In genomic region chr4:84384801-84385582, GRCh38 we compare ENCODE assay signal across 31 cellular contexts.
"Had no signal": no experiment of that assay in that cellular context is flagged by ENCODE, and none has a peak within 500 bp of the region (broad histone marks: within the 10 kb centered on the region; RNA-seq: fewer than 3 reads in every experiment).

No MANE protein-coding gene starts in this region.

- H3K36me3 Mint-ChIP-seq: activated naive CD4-positive, alpha-beta T cell treated with anti-CD3 and anti-CD28 coated beads, Interleukin-2, amount 50 U/mL, for 72 hours had no signal

- H3K4me1 Mint-ChIP-seq: activated naive CD8-positive, alpha-beta T cell treated with anti-CD3 and anti-CD28 coated beads, Interleukin-2, amount 50 U/mL, for 24 hours had no signal

- H3K27ac Mint-ChIP-seq: activated naive CD4-positive, alpha-beta T cell treated with anti-CD3 and anti-CD28 coated beads, Interleukin-2, amount 50 U/mL, for 72 hours; activated naive CD8-positive, alpha-beta T cell treated with anti-CD3 and anti-CD28 coated beads, Interleukin-2, amount 50 U/mL, for 24 hours had no signal

- DNase-seq: activated CD4-positive, alpha-beta T cell treated with anti-CD3 and anti-CD28 coated beads for 48 hours; activated CD4-positive, alpha-beta T cell treated with anti-CD3 and anti-CD28 coated beads, Interleukin-2, amount 50 U/mL, for 4 hours; activated CD4-positive, CD25-positive, alpha-beta regulatory T cell treated with anti-CD3 and anti-CD28 coated beads, Interleukin-2, amount 50 U/mL, for 72 hours; activated CD8-positive, alpha-beta memory T cell treated with anti-CD3 and anti-CD28 coated beads for 24 hours; activated effector memory CD4-positive, alpha-beta T cell treated with anti-CD3 and anti-CD28 coated beads, Interleukin-2, amount 50 U/mL, for 16 hours; activated naive CD4-positive, alpha-beta T cell treated with Interleukin-2 at 50 U/mL for 16 hours; activated naive CD8-positive, alpha-beta T cell treated with anti-CD3 and anti-CD28 coated beads, Interleukin-2, amount 50 U/mL, for 24 hours; activated T-cell treated with anti-CD3 and anti-CD28 coated beads, Interleukin-2, amount 50 U/mL, for 4 hours; amygdala; brain microvascular endothelial cell; Karpas-422; MM.1S; NCI-H1105; NCI-H1436; NCI-H1694 treated with DMSO at 0.1 percent for 48 hours; NCI-H2029 treated with DMSO at 0.1 percent for 48 hours; NCI-H2171; NCI-H2227 treated with DMSO at 0.1 percent for 48 hours; NCI-H446 treated with DMSO at 0.1 percent for 48 hours; NCI-H524 treated with DMSO at 0.1 percent for 48 hours; NK-92 treated with Interleukin-12 subunit alpha and Interleukin-12 subunit beta, amount 100 ng/mL, for 24 hours; OCI-M1; Peyer's patch; Right ventricle myocardium superior; SJCRH30; SK-N-SH; T-helper 1 cell; WERI-Rb-1 had no signal

- H3K9me3 ChIP-seq: Peyer's patch, SJCRH30, SK-N-SH had no signal

- ATAC-seq: activated naive CD4-positive, alpha-beta T cell treated with anti-CD3 and anti-CD28 coated beads, Interleukin-2, amount 50 U/mL, for 72 hours; activated naive CD8-positive, alpha-beta T cell treated with anti-CD3 and anti-CD28 coated beads, Interleukin-2, amount 50 U/mL, for 24 hours; activated T-cell treated with anti-CD3 and anti-CD28 coated beads, Interleukin-2, amount 50 U/mL, for 4 hours had no signal

- H3K4me3 ChIP-seq: cardiac muscle cell, Peyer's patch, SJCRH30 had no signal

- H3K36me3 ChIP-seq: brain microvascular endothelial cell, cardiac muscle cell, Peyer's patch, SJCRH30, WERI-Rb-1 had no signal

- H3K4me2 ChIP-seq: SK-N-SH had no signal

- H3K4me3 Mint-ChIP-seq: activated naive CD8-positive, alpha-beta T cell treated with anti-CD3 and anti-CD28 coated beads, Interleukin-2, amount 50 U/mL, for 24 hours; activated T-cell treated with anti-CD3 and anti-CD28 coated beads, Interleukin-2, amount 50 U/mL, for 4 hours had no signal

- H3K9me3 Mint-ChIP-seq: activated naive CD4-positive, alpha-beta T cell treated with anti-CD3 and anti-CD28 coated beads, Interleukin-2, amount 50 U/mL, for 72 hours; activated naive CD8-positive, alpha-beta T cell treated with anti-CD3 and anti-CD28 coated beads, Interleukin-2, amount 50 U/mL, for 24 hours; activated T-cell treated with anti-CD3 and anti-CD28 coated beads, Interleukin-2, amount 50 U/mL, for 4 hours had no signal

- H3K4me1 ChIP-seq: Peyer's patch, SJCRH30 had no signal

- H3K27me3 ChIP-seq: brain microvascular endothelial cell, Peyer's patch had no signal

- H3K27ac ChIP-seq: brain microvascular endothelial cell, cardiac muscle cell, Peyer's patch, RWPE1, SJCRH30, WERI-Rb-1 had no signal

- H3K9ac ChIP-seq: SK-N-SH had no signal

- H3K9me2 ChIP-seq: SK-N-SH had no signal
